12 cellular contexts compared by ENCODE assay signal in genomic region chr4:113686950-113687718, GRCh38.
DNase-seq lines count a peak whose midpoint lies in the region; ATAC-seq, FAIRE-seq and TF ChIP-seq lines count a peak whose summit lies in the region.
"Had no signal": no experiment of that assay in that cellular context is flagged by ENCODE, and none has a peak within 500 bp of the region (broad histone marks: within the 10 kb centered on the region; RNA-seq: fewer than 3 reads in every experiment).

No MANE protein-coding gene starts in this region.

- CTCF ChIA-PET in activated CD8-positive, alpha-beta T cell treated with anti-CD3 and anti-CD28 coated beads, Interleukin-2, amount 10 ng/mL, durations not matched to agents 7 days and 5 days (lab: Charles Lee): no interaction called here
- CTCF ChIA-PET in HepG2 (lab: Yijun Ruan, JAX; ENCODE audit: low intra/inter-chr PET ratio, low total read pairs): no interaction called here

- in situ Hi-C loops in Caki2 (cut with HindIII; ENCODE audit: low pct_unique_long_range_greater_than_20kb, low sequenced_read_pairs) (no loop called here), HepG2 (cut with HindIII; ENCODE audit: extremely low pct_ligation_motif_present, low pct_unique_long_range_greater_than_20kb) (no loop called here)

- peaks cover 68% of the 10 kb centered on the region for H3K4me1 Mint-ChIP-seq in activated CD8-positive, alpha-beta T cell treated with anti-CD3 and anti-CD28 coated beads, Interleukin-2, amount 10 ng/mL, durations not matched to agents 7 days and 5 days (ENCODE audit: low read depth)

- FAIRE-seq in HepG2 (lab: Jason Lieb, UNC): no peak

- BruUV-seq in HepG2 (replicated peaks; lab: Mats Ljungman, UMichigan): TSS peak; percentile 21

- peaks cover 1 to 4% of the 10 kb centered on the region in 2 experiments; a peak in 2 of 5 replicates for H3K36me3 ChIP-seq in HepG2 (replicated peaks in 1 of 2; ENCODE audit: control insufficient read depth in 1 of 2, insufficient read depth in 2 of 2, low read length in 2 of 2)
- no peaks in the 10 kb centered on the region for H3K36me3 ChIP-seq in gastroesophageal sphincter
- H3K36me3 ChIP-seq: spleen had no signal

- peak overlapping the region; percentile 20 for H3K4me3 Mint-ChIP-seq in activated CD8-positive, alpha-beta T cell treated with anti-CD3 and anti-CD28 coated beads, Interleukin-2, amount 10 ng/mL, durations not matched to agents 7 days and 5 days

- peaks cover 6% of the 10 kb centered on the region for H3K79me2 ChIP-seq in HepG2 (ENCODE audit: insufficient read depth, low read length)

- no peaks in the 10 kb centered on the region for H3K27me3 ChIP-seq in HepG2 (ENCODE audit: control insufficient read depth in 1 of 2, insufficient read depth in 2 of 2, low read length in 2 of 2)
- H3K27me3 ChIP-seq in gastroesophageal sphincter: no peaks in the 10 kb centered on the region
- H3K27me3 ChIP-seq: spleen had no signal

- no peak overlapping the region for H2AFZ ChIP-seq in HepG2 (ENCODE audit: low read length)

- no peak overlapping the region for H3K9ac ChIP-seq in HepG2 (ENCODE audit: insufficient read depth, low read depth, low read length)

- H3K27ac Mint-ChIP-seq in activated CD8-positive, alpha-beta T cell treated with anti-CD3 and anti-CD28 coated beads, Interleukin-2, amount 10 ng/mL, durations not matched to agents 7 days and 5 days: peak overlapping the region; percentile 3

- POLR2A ChIA-PET in activated CD8-positive, alpha-beta T cell treated with anti-CD3 and anti-CD28 coated beads, Interleukin-2, amount 10 ng/mL, durations not matched to agents 7 days and 5 days (lab: Charles Lee): no interaction called here
- POLR2A ChIA-PET in HepG2 (lab: Yijun Ruan, JAX): no interaction called here

- TF ChIP-seq CTCF in HepG2 (CRISPR knock-in tag; IDR thresholded peaks at IDR 0.05) (no peak), gastroesophageal sphincter (IDR thresholded peaks at IDR 0.05) (no peak)

- WGBS in HepG2 (ENCODE audit: low lambda C conversion rate): 83% methylated on average over 4 of the region's 4 CpGs
- 49 to 54% methylated on average over 3 to 4 of the region's 4 CpGs for WGBS in gastroesophageal sphincter (ENCODE audit: low coverage in 1 of 2), 2 donors

- ATAC-seq in GM18907 (IDR thresholded peaks at IDR 0.05; ENCODE audit: unreplicated experiment) (peak; percentile 36), HepG2 (no peak), gastroesophageal sphincter (no peak)
- ATAC-seq in activated CD8-positive, alpha-beta T cell treated with anti-CD3 and anti-CD28 coated beads, Interleukin-2, amount 10 ng/mL, durations not matched to agents 7 days and 5 days: no peak

- H3K4me1 ChIP-seq in HepG2 (ENCODE audit: insufficient read depth, low read length) (peaks cover 42% of the 10 kb centered on the region), gastroesophageal sphincter (peaks cover 0 to 39% (median 16%) of the 10 kb centered on the region in 3 donors)

- H4K20me1 ChIP-seq in HepG2 (ENCODE audit: insufficient read depth, low read length): no peaks in the 10 kb centered on the region; the same call in 1 of the 2 replicates

- H3K27me3 Mint-ChIP-seq in activated CD8-positive, alpha-beta T cell treated with anti-CD3 and anti-CD28 coated beads, Interleukin-2, amount 10 ng/mL, durations not matched to agents 7 days and 5 days (ENCODE audit: low read depth): no peaks in the 10 kb centered on the region

- no peak overlapping the region for H3K4me3 ChIP-seq in HepG2 (replicated peaks in 1 of 3; ENCODE audit: insufficient read depth in 1 of 3, low read depth in 2 of 3, low read length in 3 of 3)
- H3K4me3 ChIP-seq in gastroesophageal sphincter: no peak overlapping the region
- H3K4me3 ChIP-seq: spleen had no signal

- H3K36me3 Mint-ChIP-seq in activated CD8-positive, alpha-beta T cell treated with anti-CD3 and anti-CD28 coated beads, Interleukin-2, amount 10 ng/mL, durations not matched to agents 7 days and 5 days (ENCODE audit: low read depth): peaks cover 54% of the 10 kb centered on the region

- intact Hi-C loops in HepG2 (cut with micrococcal nuclease; ENCODE audit: unreplicated experiment): no loop called here

- H3K9me3 Mint-ChIP-seq in activated CD8-positive, alpha-beta T cell treated with anti-CD3 and anti-CD28 coated beads, Interleukin-2, amount 10 ng/mL, durations not matched to agents 7 days and 5 days (ENCODE audit: insufficient read depth): peaks cover 3% of the 10 kb centered on the region

- H3K9me3 ChIP-seq in HepG2 (ENCODE audit: low read length): no peaks in the 10 kb centered on the region
- H3K9me3 ChIP-seq in gastroesophageal sphincter: no peaks in the 10 kb centered on the region
- H3K9me3 ChIP-seq: spleen had no signal

- H3K27ac ChIP-seq in HepG2 (ENCODE audit: extremely low read length, insufficient read depth, low read length) (no peak overlapping the region), gastroesophageal sphincter (peak overlapping the region in 1 of 4 donors; percentile 9)
- H3K27ac ChIP-seq: spleen had no signal

- no peak for TF ChIP-seq RAD21 in HepG2 (CRISPR knock-in tag; IDR thresholded peaks at IDR 0.05)

- H3K4me2 ChIP-seq in HepG2 (ENCODE audit: low read depth, low read length): no peak overlapping the region

- DNase-seq in Caki2 (ENCODE audit: low read depth): peak; percentile 44
- peak; percentile 45 for DNase-seq in activated CD8-positive, alpha-beta T cell treated with anti-CD3 and anti-CD28 coated beads, Interleukin-2, amount 10 ng/mL, durations not matched to agents 7 days and 5 days
- peak; percentile 11 for DNase-seq in HepG2 (ENCODE audit: low spot score)
- no peak for DNase-seq in CD1c-positive myeloid dendritic cell (ENCODE audit: extremely low spot score)
- DNase-seq in erythroblast (lab: John Stamatoyannopoulos, UW): no peak
- DNase-seq in amniotic stem cell (lab: John Stamatoyannopoulos, UW): no peak
- DNase-seq: head of caudate nucleus, NCI-H2081 treated with DMSO at 0.1 percent for 48 hours, SHP77, spleen had no signal

- TF ChIP-seq EP300 in HepG2 (IDR thresholded peaks at IDR 0.05; ENCODE audit: low read depth in 2 of 2, low read length in 2 of 2) (no peak), HepG2 (CRISPR knock-in tag; IDR thresholded peaks at IDR 0.05; ENCODE audit: borderline replicate concordance) (no peak), gastroesophageal sphincter (IDR thresholded peaks at IDR 0.05) (no peak)

- TF ChIP-seq POLR2A in HepG2 (IDR thresholded peaks at IDR 0.05; ENCODE audit: insufficient read depth in 1 of 2, low read depth in 2 of 2, low read length in 2 of 2) (no peak), gastroesophageal sphincter (IDR thresholded peaks at IDR 0.05) (no peak), erythroblast (IDR thresholded peaks at IDR 0.05; ENCODE audit: low read length) (no peak)

TF ChIP-seq in HepG2, 621 proteins besides CTCF, POLR2A, EP300 and RAD21 (continues in another document):
- TF ChIP-seq DMAP1 (CRISPR knock-in tag; IDR thresholded peaks at IDR 0.05) (no peak), GATAD1 (CRISPR knock-in tag; IDR thresholded peaks at IDR 0.05) (no peak), ZSCAN9 (CRISPR knock-in tag; IDR thresholded peaks at IDR 0.05; ENCODE audit: borderline replicate concordance) (no peak), LRRFIP1 (CRISPR knock-in tag; conservative IDR thresholded peaks at IDR 0.05) (no peak), ZNF354B (CRISPR knock-in tag; IDR thresholded peaks at IDR 0.05) (no peak), ELF3 (CRISPR knock-in tag; IDR thresholded peaks at IDR 0.05) (no peak), ARID4A (CRISPR knock-in tag; IDR thresholded peaks at IDR 0.05; ENCODE audit: borderline replicate concordance) (no peak)

Comparison
In these comparisons a context has a peak if more than half of its experiments do, and no peak if none do; other contexts are left out.
1. DNase-seq: peak in Caki2 (single experiment), activated CD8-positive, alpha-beta T cell treated with anti-CD3 and anti-CD28 coated beads, Interleukin-2, amount 10 ng/mL, durations not matched to agents 7 days and 5 days (single experiment) and HepG2 (single experiment); none in CD1c-positive myeloid dendritic cell (single experiment), erythroblast (0 of 2) and amniotic stem cell (single experiment).